29 cellular contexts compared by ENCODE assay signal in genomic region chr2:70854416-70854815, GRCh38. TPM values are rescaled to one million over a fixed set of nuclear protein-coding genes. Genes with fewer than 3 reads are reported as not detected.
"Had no signal": no experiment of that assay in that cellular context is flagged by ENCODE, and none has a peak within 500 bp of the region (broad histone marks: within the 10 kb centered on the region; RNA-seq: fewer than 3 reads in every experiment).

No MANE protein-coding gene starts in this region.

- H3K27ac ChIP-seq: foreskin keratinocyte, heart right ventricle, left lung, ovary, prostate gland, sigmoid colon, stomach, thyroid gland, upper lobe of right lung had no signal

- DNase-seq: activated CD4-positive, alpha-beta memory T cell treated with anti-CD3 and anti-CD28 coated beads, Interleukin-2, amount 10 ng/mL, durations not matched to agents 7 days and 5 days; activated CD4-positive, alpha-beta T cell treated with anti-CD3 and anti-CD28 coated beads, Interleukin-2, amount 10 ng/mL, durations not matched to agents 7 days and 5 days; activated CD4-positive, CD25-positive, alpha-beta regulatory T cell treated with anti-CD3 and anti-CD28 coated beads, Interleukin-2, amount 50 U/mL, for 72 hours; activated naive CD8-positive, alpha-beta T cell treated with anti-CD3 and anti-CD28 coated beads, Interleukin-2, amount 50 U/mL, for 24 hours; activated T-cell treated with anti-CD3 and anti-CD28 coated beads, Interleukin-2, amount 50 U/mL, for 48 hours; cortex of kidney; foreskin keratinocyte; heart right ventricle; left lung; mucosa of descending colon; nephron progenitor cell; ovary; retina; sigmoid colon; stimulated activated CD4-positive, alpha-beta T cell treated with anti-CD3 and anti-CD28 coated beads, Interleukin-1b, Interleukin-23, amount 100 ng/mL, for 48 hours; stimulated activated CD4-positive, alpha-beta T cell treated with anti-CD3 and anti-CD28 coated beads, Interleukin-4, amount 100 ng/mL, for 4 hours; stimulated activated CD8-positive, alpha-beta memory T cell treated with anti-CD3 and anti-CD28 coated beads, Interleukin-4, amount 100 ng/mL, for 48 hours; stomach; T-helper 2 cell; thyroid gland; upper lobe of right lung had no signal

- H3K4me2 ChIP-seq: smooth muscle cell had no signal

- H3K9me3 ChIP-seq: heart right ventricle, left lung, mucosa of descending colon, ovary, prostate gland, sigmoid colon, stomach, thyroid gland, upper lobe of right lung had no signal

- H3K4me1 ChIP-seq: foreskin keratinocyte, prostate gland, sigmoid colon, thyroid gland, upper lobe of right lung had no signal

- H3K4me3 ChIP-seq: heart right ventricle, left lung, lung, mucosa of descending colon, ovary, prostate gland, sigmoid colon, smooth muscle cell, stomach, thyroid gland, upper lobe of right lung had no signal

- H3K36me3 ChIP-seq: heart right ventricle, left lung, ovary, prostate gland, sigmoid colon, stomach, thyroid gland, upper lobe of right lung had no signal

- H3K27me3 ChIP-seq: ovary, sigmoid colon, stomach, thyroid gland had no signal

RNA-seq across cellular contexts. Expression of gene CD207, which starts 18.8 kb away (rescaled TPM):
- total RNA-seq: activated CD4-positive, alpha-beta memory T cell treated with anti-CD3 and anti-CD28 coated beads, Interleukin-2, amount 10 ng/mL, durations not matched to agents 7 days and 5 days; activated CD4-positive, alpha-beta T cell treated with anti-CD3 and anti-CD28 coated beads, Interleukin-2, amount 10 ng/mL, durations not matched to agents 7 days and 5 days; activated T-helper 2 cell treated with anti-CD3 and anti-CD28 coated beads, Interferon-gamma antibody, Interleukin-2, Interleukin-4, amounts not matched to agents 10 μg/mL and 5 μg/mL and 100 μg/mL, durations not matched to agents 14 hours and 24 hours and 36 hours; chondrocyte; esophagus mucosa; foreskin keratinocyte; glomerular endothelial cell; myocyte; smooth muscle cell; stomach; thyroid gland had no signal
- polyA plus RNA-seq: foreskin keratinocyte, smooth muscle cell had no signal

RNA-seq across cellular contexts. Expression of gene CLEC4F, which starts 34.0 kb away (rescaled TPM):
- total RNA-seq: activated CD4-positive, alpha-beta memory T cell treated with anti-CD3 and anti-CD28 coated beads, Interleukin-2, amount 10 ng/mL, durations not matched to agents 7 days and 5 days; activated CD4-positive, alpha-beta T cell treated with anti-CD3 and anti-CD28 coated beads, Interleukin-2, amount 10 ng/mL, durations not matched to agents 7 days and 5 days; chondrocyte; esophagus mucosa; foreskin keratinocyte; myocyte; smooth muscle cell had no signal
- polyA plus RNA-seq: foreskin keratinocyte, smooth muscle cell had no signal

RNA-seq across cellular contexts. Expression of gene VAX2, which starts 46.0 kb away (rescaled TPM):
- total RNA-seq: activated CD4-positive, alpha-beta memory T cell treated with anti-CD3 and anti-CD28 coated beads, Interleukin-2, amount 10 ng/mL, durations not matched to agents 7 days and 5 days; activated CD4-positive, alpha-beta T cell treated with anti-CD3 and anti-CD28 coated beads, Interleukin-2, amount 10 ng/mL, durations not matched to agents 7 days and 5 days; activated T-helper 2 cell treated with anti-CD3 and anti-CD28 coated beads, Interferon-gamma antibody, Interleukin-2, Interleukin-4, amounts not matched to agents 10 μg/mL and 5 μg/mL and 100 μg/mL, durations not matched to agents 14 hours and 24 hours and 36 hours had no signal
